ENCODE assay signal across 8 cellular contexts in genomic region chr9:124940521-124940893, GRCh38.
DNase-seq lines count a peak whose midpoint lies in the region; ATAC-seq and TF ChIP-seq lines count a peak whose summit lies in the region.

No MANE protein-coding gene starts in this region.

- peak overlapping the region; percentile 92 to 98 (median 93) for H3K4me3 Mint-ChIP-seq in nephron

- H3K36me3 ChIP-seq in endocrine pancreas (ENCODE audit: control insufficient read depth, insufficient read depth, low read length): no peaks in the 10 kb centered on the region

- no peaks in the 10 kb centered on the region for H3K27me3 Mint-ChIP-seq in nephron (ENCODE audit: low read depth)

- H3K9ac ChIP-seq in endocrine pancreas (ENCODE audit: control insufficient read depth, insufficient read depth, low read length): peak overlapping the region; percentile 1

- H3K9me3 ChIP-seq in endocrine pancreas (ENCODE audit: control insufficient read depth, low read length): no peaks in the 10 kb centered on the region

- no peaks in the 10 kb centered on the region for H3K9me3 Mint-ChIP-seq in nephron

- H3K36me3 Mint-ChIP-seq in nephron (ENCODE audit: low read depth): peaks cover 8% of the 10 kb centered on the region

- H3K4me3 ChIP-seq in AG09309 (ENCODE audit: control insufficient read depth, low read depth, low read length) (peak overlapping the region; percentile 86), endocrine pancreas (ENCODE audit: control insufficient read depth, insufficient read depth, low read length) (peak overlapping the region; percentile 57)

- H3K4me1 ChIP-seq in endocrine pancreas (ENCODE audit: control insufficient read depth, insufficient read depth, low read length): no peaks in the 10 kb centered on the region

- DNase-seq in AG09309 (ENCODE audit: low read depth) (no peak), NCI-H774 (lab: John Stamatoyannopoulos, UW) (peak; percentile 68), retina (no peak), activated gamma-delta T cell treated with Interleukin-2 at 50 U/mL for 16 hours (no peak)

- H3K27ac Mint-ChIP-seq in nephron: peak overlapping the region; percentile 86 to 95 (median 90)

- ATAC-seq in GM18519 (IDR thresholded peaks at IDR 0.05; ENCODE audit: low FRiP score, unreplicated experiment) (peak; percentile 7), HG02973 (IDR thresholded peaks at IDR 0.05; ENCODE audit: unreplicated experiment) (peak; percentile 35)

- TF ChIP-seq CTCF in AG09309 (IDR thresholded peaks at IDR 0.05; ENCODE audit: control insufficient read depth, insufficient read depth, low read depth, low read length, missing control alignments): no peak
- no peak for TF ChIP-seq CTCF in nephron (IDR thresholded peaks at IDR 0.05; ENCODE audit: unreplicated experiment in 3 of 3)

- H3K27me3 ChIP-seq in endocrine pancreas (ENCODE audit: control insufficient read depth, insufficient read depth, low read length): no peaks in the 10 kb centered on the region

- H3K4me1 Mint-ChIP-seq in nephron: peaks cover 21% of the 10 kb centered on the region
